ENCODE assay signal across 1 cellular context in the genomic region with DNA sequence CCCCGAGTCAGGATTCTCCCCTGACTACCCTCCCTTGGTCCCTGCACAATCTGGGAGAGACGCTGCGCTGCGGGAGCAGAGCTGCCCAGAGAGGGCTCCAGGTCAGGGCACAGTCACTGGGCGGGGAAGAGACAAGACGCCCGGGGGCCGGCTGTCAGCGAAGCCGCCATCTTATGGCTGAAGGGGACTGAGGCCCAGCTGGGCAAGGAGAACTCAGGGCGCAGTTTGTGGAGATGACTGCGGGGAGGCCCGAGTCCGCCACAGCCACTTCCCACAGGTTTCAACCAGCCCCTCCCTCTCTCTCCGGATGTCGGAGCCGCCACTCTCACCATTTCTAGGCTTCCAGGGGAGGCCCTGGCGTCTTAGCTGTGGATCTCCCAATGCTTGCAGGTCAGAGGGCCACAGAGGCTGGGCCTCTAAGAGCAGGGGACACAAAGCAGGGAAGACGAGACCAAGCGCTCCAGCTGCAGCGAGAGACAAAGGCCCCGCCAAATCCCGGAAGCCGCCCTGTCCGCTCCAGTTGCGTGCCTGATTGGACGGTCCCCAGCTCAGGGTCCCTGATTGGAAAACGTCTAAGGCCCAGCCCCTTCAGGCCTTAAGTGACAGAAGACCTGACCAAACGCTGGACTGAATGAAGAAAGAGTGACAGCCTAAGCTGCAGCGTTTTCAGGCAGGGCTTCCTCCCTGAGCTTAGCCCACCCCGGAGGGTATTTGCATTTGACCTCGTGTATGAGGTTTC.
TF ChIP-seq lines count a peak whose summit lies in the region.

A gene (minus strand): TSS at position 484 of the 739 bp plus-strand sequence. CDS start 152 bp downstream, at position 332.

TF ChIP-seq in HepG2, 621 proteins besides CTCF, POLR2A, EP300 and RAD21 (continued from another document and continues in another):
- TF ChIP-seq, protein P1, sequence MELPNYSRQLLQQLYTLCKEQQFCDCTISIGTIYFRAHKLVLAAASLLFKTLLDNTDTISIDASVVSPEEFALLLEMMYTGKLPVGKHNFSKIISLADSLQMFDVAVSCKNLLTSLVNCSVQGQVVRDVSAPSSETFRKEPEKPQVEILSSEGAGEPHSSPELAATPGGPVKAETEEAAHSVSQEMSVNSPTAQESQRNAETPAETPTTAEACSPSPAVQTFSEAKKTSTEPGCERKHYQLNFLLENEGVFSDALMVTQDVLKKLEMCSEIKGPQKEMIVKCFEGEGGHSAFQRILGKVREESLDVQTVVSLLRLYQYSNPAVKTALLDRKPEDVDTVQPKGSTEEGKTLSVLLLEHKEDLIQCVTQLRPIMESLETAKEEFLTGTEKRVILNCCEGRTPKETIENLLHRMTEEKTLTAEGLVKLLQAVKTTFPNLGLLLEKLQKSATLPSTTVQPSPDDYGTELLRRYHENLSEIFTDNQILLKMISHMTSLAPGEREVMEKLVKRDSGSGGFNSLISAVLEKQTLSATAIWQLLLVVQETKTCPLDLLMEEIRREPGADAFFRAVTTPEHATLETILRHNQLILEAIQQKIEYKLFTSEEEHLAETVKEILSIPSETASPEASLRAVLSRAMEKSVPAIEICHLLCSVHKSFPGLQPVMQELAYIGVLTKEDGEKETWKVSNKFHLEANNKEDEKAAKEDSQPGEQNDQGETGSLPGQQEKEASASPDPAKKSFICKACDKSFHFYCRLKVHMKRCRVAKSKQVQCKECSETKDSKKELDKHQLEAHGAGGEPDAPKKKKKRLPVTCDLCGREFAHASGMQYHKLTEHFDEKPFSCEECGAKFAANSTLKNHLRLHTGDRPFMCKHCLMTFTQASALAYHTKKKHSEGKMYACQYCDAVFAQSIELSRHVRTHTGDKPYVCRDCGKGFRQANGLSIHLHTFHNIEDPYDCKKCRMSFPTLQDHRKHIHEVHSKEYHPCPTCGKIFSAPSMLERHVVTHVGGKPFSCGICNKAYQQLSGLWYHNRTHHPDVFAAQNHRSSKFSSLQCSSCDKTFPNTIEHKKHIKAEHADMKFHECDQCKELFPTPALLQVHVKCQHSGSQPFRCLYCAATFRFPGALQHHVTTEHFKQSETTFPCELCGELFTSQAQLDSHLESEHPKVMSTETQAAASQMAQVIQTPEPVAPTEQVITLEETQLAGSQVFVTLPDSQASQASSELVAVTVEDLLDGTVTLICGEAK (IDR thresholded peaks at IDR 0.05), result no peak
- TF ChIP-seq, protein P1 (CRISPR knock-in tag; IDR thresholded peaks at IDR 0.05), result no peak
- TF ChIP-seq ZBTB7A (CRISPR knock-in tag; IDR thresholded peaks at IDR 0.05) (no peak), HNF4A (CRISPR knock-in tag; IDR thresholded peaks at IDR 0.05) (no peak), MAFG (CRISPR knock-in tag; IDR thresholded peaks at IDR 0.05) (no peak), PHF20 (CRISPR knock-in tag; IDR thresholded peaks at IDR 0.05) (peak; percentile 45; the same call in 1 of the 2 replicates), ZNF547 (CRISPR knock-in tag; IDR thresholded peaks at IDR 0.05) (no peak), ZNF431 (CRISPR knock-in tag; IDR thresholded peaks at IDR 0.05; ENCODE audit: borderline replicate concordance, low read depth) (no peak), ZNF160 (CRISPR knock-in tag; IDR thresholded peaks at IDR 0.05) (no peak), HMGA1 (CRISPR knock-in tag; conservative IDR thresholded peaks at IDR 0.05) (no peak), ZNF549 (CRISPR knock-in tag; IDR thresholded peaks at IDR 0.05) (no peak), PLRG1 (conservative IDR thresholded peaks at IDR 0.05) (no peak), ZFYVE20 (CRISPR knock-in tag; IDR thresholded peaks at IDR 0.05; ENCODE audit: borderline replicate concordance, low read depth) (no peak), BRD4 (CRISPR knock-in tag; IDR thresholded peaks at IDR 0.05) (0 out of 2 replicates have a peak, but pooled peaks have one; percentile 48), MED13 (CRISPR knock-in tag; IDR thresholded peaks at IDR 0.05) (no peak), ZNF264 (CRISPR knock-in tag; IDR thresholded peaks at IDR 0.05) (no peak), ZNF101 (CRISPR knock-in tag; IDR thresholded peaks at IDR 0.05; ENCODE audit: borderline replicate concordance, low read depth) (no peak), AHR (CRISPR knock-in tag; IDR thresholded peaks at IDR 0.05) (no peak), SP140L (CRISPR knock-in tag; IDR thresholded peaks at IDR 0.05; ENCODE audit: borderline replicate concordance) (no peak), NBN (conservative IDR thresholded peaks at IDR 0.05) (no peak), ZNF546 (CRISPR knock-in tag; conservative IDR thresholded peaks at IDR 0.05) (no peak), ELF1 (CRISPR knock-in tag; IDR thresholded peaks at IDR 0.05) (peak; percentile 71), ESRRA (CRISPR knock-in tag; IDR thresholded peaks at IDR 0.05; ENCODE audit: low read depth) (0 out of 2 replicates have a peak, but pooled peaks have one; percentile 12), SMAD9 (CRISPR knock-in tag; IDR thresholded peaks at IDR 0.05) (no peak), REXO4 (CRISPR knock-in tag; IDR thresholded peaks at IDR 0.05; ENCODE audit: borderline replicate concordance) (no peak)
- TF ChIP-seq, protein P2, sequence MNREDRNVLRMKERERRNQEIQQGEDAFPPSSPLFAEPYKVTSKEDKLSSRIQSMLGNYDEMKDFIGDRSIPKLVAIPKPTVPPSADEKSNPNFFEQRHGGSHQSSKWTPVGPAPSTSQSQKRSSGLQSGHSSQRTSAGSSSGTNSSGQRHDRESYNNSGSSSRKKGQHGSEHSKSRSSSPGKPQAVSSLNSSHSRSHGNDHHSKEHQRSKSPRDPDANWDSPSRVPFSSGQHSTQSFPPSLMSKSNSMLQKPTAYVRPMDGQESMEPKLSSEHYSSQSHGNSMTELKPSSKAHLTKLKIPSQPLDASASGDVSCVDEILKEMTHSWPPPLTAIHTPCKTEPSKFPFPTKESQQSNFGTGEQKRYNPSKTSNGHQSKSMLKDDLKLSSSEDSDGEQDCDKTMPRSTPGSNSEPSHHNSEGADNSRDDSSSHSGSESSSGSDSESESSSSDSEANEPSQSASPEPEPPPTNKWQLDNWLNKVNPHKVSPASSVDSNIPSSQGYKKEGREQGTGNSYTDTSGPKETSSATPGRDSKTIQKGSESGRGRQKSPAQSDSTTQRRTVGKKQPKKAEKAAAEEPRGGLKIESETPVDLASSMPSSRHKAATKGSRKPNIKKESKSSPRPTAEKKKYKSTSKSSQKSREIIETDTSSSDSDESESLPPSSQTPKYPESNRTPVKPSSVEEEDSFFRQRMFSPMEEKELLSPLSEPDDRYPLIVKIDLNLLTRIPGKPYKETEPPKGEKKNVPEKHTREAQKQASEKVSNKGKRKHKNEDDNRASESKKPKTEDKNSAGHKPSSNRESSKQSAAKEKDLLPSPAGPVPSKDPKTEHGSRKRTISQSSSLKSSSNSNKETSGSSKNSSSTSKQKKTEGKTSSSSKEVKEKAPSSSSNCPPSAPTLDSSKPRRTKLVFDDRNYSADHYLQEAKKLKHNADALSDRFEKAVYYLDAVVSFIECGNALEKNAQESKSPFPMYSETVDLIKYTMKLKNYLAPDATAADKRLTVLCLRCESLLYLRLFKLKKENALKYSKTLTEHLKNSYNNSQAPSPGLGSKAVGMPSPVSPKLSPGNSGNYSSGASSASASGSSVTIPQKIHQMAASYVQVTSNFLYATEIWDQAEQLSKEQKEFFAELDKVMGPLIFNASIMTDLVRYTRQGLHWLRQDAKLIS (CRISPR knock-in tag; IDR thresholded peaks at IDR 0.05), result no peak
- TF ChIP-seq, protein P3, sequence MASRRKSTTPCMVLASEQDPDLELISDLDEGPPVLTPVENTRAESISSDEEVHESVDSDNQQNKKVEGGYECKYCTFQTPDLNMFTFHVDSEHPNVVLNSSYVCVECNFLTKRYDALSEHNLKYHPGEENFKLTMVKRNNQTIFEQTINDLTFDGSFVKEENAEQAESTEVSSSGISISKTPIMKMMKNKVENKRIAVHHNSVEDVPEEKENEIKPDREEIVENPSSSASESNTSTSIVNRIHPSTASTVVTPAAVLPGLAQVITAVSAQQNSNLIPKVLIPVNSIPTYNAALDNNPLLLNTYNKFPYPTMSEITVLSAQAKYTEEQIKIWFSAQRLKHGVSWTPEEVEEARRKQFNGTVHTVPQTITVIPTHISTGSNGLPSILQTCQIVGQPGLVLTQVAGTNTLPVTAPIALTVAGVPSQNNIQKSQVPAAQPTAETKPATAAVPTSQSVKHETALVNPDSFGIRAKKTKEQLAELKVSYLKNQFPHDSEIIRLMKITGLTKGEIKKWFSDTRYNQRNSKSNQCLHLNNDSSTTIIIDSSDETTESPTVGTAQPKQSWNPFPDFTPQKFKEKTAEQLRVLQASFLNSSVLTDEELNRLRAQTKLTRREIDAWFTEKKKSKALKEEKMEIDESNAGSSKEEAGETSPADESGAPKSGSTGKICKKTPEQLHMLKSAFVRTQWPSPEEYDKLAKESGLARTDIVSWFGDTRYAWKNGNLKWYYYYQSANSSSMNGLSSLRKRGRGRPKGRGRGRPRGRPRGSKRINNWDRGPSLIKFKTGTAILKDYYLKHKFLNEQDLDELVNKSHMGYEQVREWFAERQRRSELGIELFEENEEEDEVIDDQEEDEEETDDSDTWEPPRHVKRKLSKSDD (CRISPR knock-in tag; IDR thresholded peaks at IDR 0.05; ENCODE audit: low read depth), result no peak
- TF ChIP-seq, protein P4, sequence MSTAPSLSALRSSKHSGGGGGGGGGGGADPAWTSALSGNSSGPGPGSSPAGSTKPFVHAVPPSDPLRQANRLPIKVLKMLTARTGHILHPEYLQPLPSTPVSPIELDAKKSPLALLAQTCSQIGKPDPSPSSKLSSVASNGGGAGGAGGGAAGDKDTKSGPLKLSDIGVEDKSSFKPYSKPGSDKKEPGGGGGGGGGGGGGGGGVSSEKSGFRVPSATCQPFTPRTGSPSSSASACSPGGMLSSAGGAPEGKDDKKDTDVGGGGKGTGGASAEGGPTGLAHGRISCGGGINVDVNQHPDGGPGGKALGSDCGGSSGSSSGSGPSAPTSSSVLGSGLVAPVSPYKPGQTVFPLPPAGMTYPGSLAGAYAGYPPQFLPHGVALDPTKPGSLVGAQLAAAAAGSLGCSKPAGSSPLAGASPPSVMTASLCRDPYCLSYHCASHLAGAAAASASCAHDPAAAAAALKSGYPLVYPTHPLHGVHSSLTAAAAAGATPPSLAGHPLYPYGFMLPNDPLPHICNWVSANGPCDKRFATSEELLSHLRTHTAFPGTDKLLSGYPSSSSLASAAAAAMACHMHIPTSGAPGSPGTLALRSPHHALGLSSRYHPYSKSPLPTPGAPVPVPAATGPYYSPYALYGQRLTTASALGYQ (CRISPR knock-in tag; IDR thresholded peaks at IDR 0.05), result no peak
- TF ChIP-seq, protein P5, sequence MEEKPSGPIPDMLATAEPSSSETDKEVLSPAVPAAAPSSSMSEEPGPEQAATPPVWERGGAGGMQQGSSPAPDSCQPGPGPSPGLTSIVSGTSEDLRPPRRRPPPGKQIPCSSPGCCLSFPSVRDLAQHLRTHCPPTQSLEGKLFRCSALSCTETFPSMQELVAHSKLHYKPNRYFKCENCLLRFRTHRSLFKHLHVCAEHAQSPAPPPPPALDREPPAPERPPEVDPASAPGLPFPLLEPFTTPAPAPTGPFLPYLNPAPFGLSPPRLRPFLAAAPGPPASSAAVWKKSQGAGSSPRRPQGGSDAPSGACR (CRISPR knock-in tag; IDR thresholded peaks at IDR 0.05), result no peak
- TF ChIP-seq, protein P6, sequence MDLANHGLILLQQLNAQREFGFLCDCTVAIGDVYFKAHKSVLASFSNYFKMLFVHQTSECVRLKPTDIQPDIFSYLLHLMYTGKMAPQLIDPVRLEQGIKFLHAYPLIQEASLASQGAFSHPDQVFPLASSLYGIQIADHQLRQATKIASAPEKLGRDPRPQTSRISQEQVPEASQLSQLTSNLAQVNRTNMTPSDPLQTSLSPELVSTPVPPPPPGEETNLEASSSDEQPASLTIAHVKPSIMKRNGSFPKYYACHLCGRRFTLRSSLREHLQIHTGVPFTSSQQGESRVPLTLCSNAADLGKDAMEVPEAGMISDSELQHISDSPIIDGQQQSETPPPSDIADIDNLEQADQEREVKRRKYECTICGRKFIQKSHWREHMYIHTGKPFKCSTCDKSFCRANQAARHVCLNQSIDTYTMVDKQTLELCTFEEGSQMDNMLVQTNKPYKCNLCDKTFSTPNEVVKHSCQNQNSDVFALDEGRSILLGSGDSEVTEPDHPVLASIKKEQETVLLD (CRISPR knock-in tag; IDR thresholded peaks at IDR 0.05; ENCODE audit: low read depth), result no peak
- TF ChIP-seq, protein P7, sequence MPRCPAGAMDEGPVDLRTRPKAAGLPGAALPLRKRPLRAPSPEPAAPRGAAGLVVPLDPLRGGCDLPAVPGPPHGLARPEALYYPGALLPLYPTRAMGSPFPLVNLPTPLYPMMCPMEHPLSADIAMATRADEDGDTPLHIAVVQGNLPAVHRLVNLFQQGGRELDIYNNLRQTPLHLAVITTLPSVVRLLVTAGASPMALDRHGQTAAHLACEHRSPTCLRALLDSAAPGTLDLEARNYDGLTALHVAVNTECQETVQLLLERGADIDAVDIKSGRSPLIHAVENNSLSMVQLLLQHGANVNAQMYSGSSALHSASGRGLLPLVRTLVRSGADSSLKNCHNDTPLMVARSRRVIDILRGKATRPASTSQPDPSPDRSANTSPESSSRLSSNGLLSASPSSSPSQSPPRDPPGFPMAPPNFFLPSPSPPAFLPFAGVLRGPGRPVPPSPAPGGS (CRISPR knock-in tag; IDR thresholded peaks at IDR 0.05), result no peak
- TF ChIP-seq, protein P8, sequence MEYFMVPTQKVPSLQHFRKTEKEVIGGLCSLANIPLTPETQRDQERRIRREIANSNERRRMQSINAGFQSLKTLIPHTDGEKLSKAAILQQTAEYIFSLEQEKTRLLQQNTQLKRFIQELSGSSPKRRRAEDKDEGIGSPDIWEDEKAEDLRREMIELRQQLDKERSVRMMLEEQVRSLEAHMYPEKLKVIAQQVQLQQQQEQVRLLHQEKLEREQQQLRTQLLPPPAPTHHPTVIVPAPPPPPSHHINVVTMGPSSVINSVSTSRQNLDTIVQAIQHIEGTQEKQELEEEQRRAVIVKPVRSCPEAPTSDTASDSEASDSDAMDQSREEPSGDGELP (IDR thresholded peaks at IDR 0.05; ENCODE audit: borderline replicate concordance, low read depth), result peak; percentile 68; the same call in 1 of the 2 replicates
